ENCODE assay signal across 8 cellular contexts in genomic region chr1:89762801-89763648, GRCh38. TPM values are rescaled to one million over a fixed set of nuclear protein-coding genes. Genes with fewer than 3 reads are reported as not detected.
A peak's percentile ranks its signal among the peaks of the same experiment; 100 is the strongest.
DNase-seq lines count a peak whose midpoint lies in the region; ATAC-seq and TF ChIP-seq lines count a peak whose summit lies in the region.

No MANE protein-coding gene starts in this region.

- H3K36me3 ChIP-seq in ascending aorta (no peaks in the 10 kb centered on the region), rectal smooth muscle tissue (ENCODE audit: control insufficient read depth, insufficient read depth, low read length) (no peaks in the 10 kb centered on the region), aorta (ENCODE audit: control insufficient read depth in 1 of 2, insufficient read depth in 2 of 2, low read length in 1 of 2) (no peaks in the 10 kb centered on the region)

- H3K27ac ChIP-seq in ascending aorta (no peak overlapping the region), rectal smooth muscle tissue (ENCODE audit: low read depth, low read length) (no peak overlapping the region), aorta (ENCODE audit: low read depth in 1 of 2, low read length in 2 of 2) (no peak overlapping the region)

- H3K4me3 ChIP-seq in GM12864 (ENCODE audit: low read depth, low read length) (peak overlapping the region; percentile 43), NB4 (ENCODE audit: low read depth, low read length) (peak overlapping the region; percentile 46), ascending aorta (peak overlapping the region; percentile 51 to 65), rectal smooth muscle tissue (ENCODE audit: low read length) (peak overlapping the region; percentile 59), aorta (ENCODE audit: low read length in 2 of 2) (peak overlapping the region; percentile 11 to 56)

- 2% methylated on average over 45 to 46 of the region's 46 CpGs for WGBS in aorta, 2 donors

- no peak for TF ChIP-seq POLR2A in NB4 (IDR thresholded peaks at IDR 0.05; ENCODE audit: extremely low read depth, insufficient read length)

- peaks cover 0 to 4% of the 10 kb centered on the region in 2 donors for H3K4me1 ChIP-seq in ascending aorta
- peaks cover 2% of the 10 kb centered on the region for H3K4me1 ChIP-seq in rectal smooth muscle tissue (ENCODE audit: control insufficient read depth, insufficient read depth, low read length)
- no peaks in the 10 kb centered on the region for H3K4me1 ChIP-seq in aorta (ENCODE audit: control insufficient read depth in 1 of 2, insufficient read depth in 2 of 2, low read length in 2 of 2)

- peak; percentile 36 for DNase-seq in GM12864 (ENCODE audit: low read depth)
- DNase-seq in NB4 (ENCODE audit: low read depth): peak; percentile 90
- DNase-seq in T-helper 2 cell: peak; percentile 71 to 89 (median 78)
- DNase-seq in ascending aorta (ENCODE audit: low spot score in 2 of 2): peak; percentile 26 to 91
- DNase-seq in hepatic stellate cell (ENCODE audit: low spot score): peak; percentile 84
- DNase-seq in aorta: peak; percentile 91 to 95

- peak; percentile 98 for TF ChIP-seq CTCF in GM12864 (IDR thresholded peaks at IDR 0.05; ENCODE audit: low read depth, low read length, missing control alignments)
- TF ChIP-seq CTCF in NB4 (IDR thresholded peaks at IDR 0.05; ENCODE audit: low read depth, low read length): peak; percentile 90
- TF ChIP-seq CTCF in ascending aorta (IDR thresholded peaks at IDR 0.05): peak; percentile 91 to 98 (median 95)

- H3K9me3 ChIP-seq in ascending aorta (no peaks in the 10 kb centered on the region), aorta (ENCODE audit: control insufficient read depth, low read length) (no peaks in the 10 kb centered on the region)

- H3K9ac ChIP-seq in rectal smooth muscle tissue (ENCODE audit: low read length): no peak overlapping the region

- H3K27me3 ChIP-seq in ascending aorta (no peaks in the 10 kb centered on the region), rectal smooth muscle tissue (ENCODE audit: control insufficient read depth, insufficient read depth, low read length) (no peaks in the 10 kb centered on the region), aorta (ENCODE audit: control insufficient read depth in 1 of 2, insufficient read depth in 2 of 2, low read length in 1 of 2) (no peaks in the 10 kb centered on the region)

- intact Hi-C loops in ascending aorta (cut with DNase I): loop anchor here (1.0 to 5.0 kb wide), 3 partner anchors 132 to 280 kb away; no protein-coding TSS in a partner anchor
- intact Hi-C loops in aorta (cut with DNase I): loop anchor here (2.0 to 5.0 kb wide), 4 partner anchors 130 to 281 kb away; partner anchors contain the start of gene LRRC8C (in 2 of the 2)

- peak; percentile 99 for ATAC-seq in HG02571 (IDR thresholded peaks at IDR 0.05; ENCODE audit: unreplicated experiment)
- ATAC-seq in aorta (ENCODE audit: low FRiP score): peak; percentile 98

RNA-seq across cellular contexts. Expression of gene LRRC8D, which starts 57.8 kb away (rescaled TPM):
- 1.3 TPM for total RNA-seq in ascending aorta
- total RNA-seq in aorta: 10 to 100 TPM in 1 of 2 donors, 1 to 10 TPM in 1; 4.8 to 10.3 TPM
- polyA plus RNA-seq in aorta: 1 to 10 TPM in 1 of 2 donors, under 1 TPM in 1; 0.38 to 3.3 TPM

Comparison
In these comparisons a context has a peak if more than half of its experiments do, and no peak if none do; other contexts are left out.
1. DNase-seq: peak in every context shown above with its lines; median percentile 93 in aorta; 90 in NB4; 84 in hepatic stellate cell; 78 in T-helper 2 cell; 58 in ascending aorta; 36 in GM12864.